ENCODE assay signal across 8 cellular contexts in the genomic region with DNA sequence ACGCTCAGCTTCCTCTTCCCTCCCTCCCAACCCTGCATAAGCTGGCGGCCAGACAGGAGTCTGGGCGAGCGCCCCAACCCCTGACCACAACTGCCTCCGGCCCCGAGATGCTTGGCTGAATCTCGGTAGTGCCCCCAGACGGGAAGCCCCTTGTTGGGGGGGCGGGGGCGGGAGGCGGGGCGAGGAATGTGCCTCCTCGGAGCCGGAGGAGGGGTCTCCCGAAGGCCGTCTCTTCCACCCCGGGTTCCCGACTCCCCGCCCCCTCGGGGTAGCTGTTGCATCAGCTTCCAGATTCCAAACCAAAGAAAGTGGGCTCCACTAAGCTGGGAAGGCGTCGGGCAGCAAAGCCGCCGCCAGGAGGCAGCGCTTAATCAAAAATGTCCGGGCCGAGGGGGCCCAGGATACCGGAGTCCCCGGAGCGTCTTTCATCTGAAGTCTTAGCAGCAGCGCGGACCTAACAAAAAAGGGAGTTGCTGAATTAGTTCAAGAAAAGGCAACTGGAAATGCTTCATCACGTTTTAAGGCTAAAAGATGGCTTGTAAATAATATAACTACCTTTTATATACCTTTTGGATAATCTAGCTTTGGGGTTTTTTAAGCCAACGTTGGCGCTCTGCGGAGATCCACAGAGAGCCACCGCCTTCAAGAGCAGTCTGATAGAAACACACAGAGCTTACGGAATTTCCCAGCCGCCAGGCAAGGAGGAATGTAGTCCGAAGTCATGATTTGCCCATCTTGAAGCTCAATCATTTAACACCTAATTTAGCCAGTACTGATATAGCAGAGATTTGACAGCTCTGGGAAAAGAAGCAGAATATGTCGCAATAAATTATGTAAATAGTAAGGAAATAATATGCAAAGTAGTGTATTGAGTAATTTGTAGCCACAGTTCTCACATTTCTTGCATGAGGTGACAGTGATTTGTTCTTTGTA. TPM values are rescaled to one million over a fixed set of nuclear protein-coding genes. Genes with fewer than 3 reads are reported as not detected.
DNase-seq lines count a peak whose midpoint lies in the region; ATAC-seq lines count a peak whose summit lies in the region.

No MANE protein-coding gene starts in this region.

- H3K9me2 ChIP-seq in Karpas-422 (replicated peaks; ENCODE audit: insufficient read depth, low read length): no peaks in the 10 kb centered on the region

- no peaks in the 10 kb centered on the region for H3K79me2 ChIP-seq in Karpas-422 (ENCODE audit: low read length)

- no peaks in the 10 kb centered on the region for H4K20me1 ChIP-seq in Karpas-422 (ENCODE audit: insufficient read depth, low read depth, low read length)

- no peaks in the 10 kb centered on the region for H3K36me3 ChIP-seq in Karpas-422 (ENCODE audit: insufficient read depth, low read length)

- intact Hi-C loops in left colon (cut with DNase I, micrococcal nuclease): loop anchor here in 1 of 2 donors (10.0 kb wide), 1 partner anchor 268 kb away; no protein-coding TSS in a partner anchor

- peak overlapping the region; percentile 44; the same call in 1 of the 2 replicates for H2AFZ ChIP-seq in Karpas-422 (ENCODE audit: low read length)

- ATAC-seq in GM19351 (IDR thresholded peaks at IDR 0.05; ENCODE audit: unreplicated experiment) (peak; percentile 54), left colon (peak; percentile 75)
- peak; percentile 88 to 89 for ATAC-seq in activated CD4-positive, CD25-positive, alpha-beta regulatory T cell treated with anti-CD3 and anti-CD28 coated beads, Interleukin-2, amount 50 U/mL, for 24 hours

- no peaks in the 10 kb centered on the region for H3K27me3 ChIP-seq in Karpas-422 (ENCODE audit: low read length)

- DNase-seq in CD1c-positive myeloid dendritic cell (ENCODE audit: extremely low spot score) (peak; percentile 78), Karpas-422 (peak; percentile 94), cerebellum (ENCODE audit: low spot score) (peak; percentile 59), left colon (peak; percentile 71 to 80), SK-N-DZ (ENCODE audit: low spot score) (no peak)
- DNase-seq in stimulated activated CD4-positive, alpha-beta T cell treated with anti-CD3 and anti-CD28 coated beads, Interleukin-2, amount 100 ng/mL, for 24 hours: peak; percentile 73 to 75

- H3K9me3 ChIP-seq in Karpas-422 (ENCODE audit: low read length): no peaks in the 10 kb centered on the region

- H3K4me1 ChIP-seq in Karpas-422 (ENCODE audit: low read length): peaks cover 24% of the 10 kb centered on the region

- H3K27ac ChIP-seq in Karpas-422 (ENCODE audit: low read length): no peak overlapping the region

- peak overlapping the region; percentile 81 for H3K4me2 ChIP-seq in Karpas-422 (ENCODE audit: low read depth, low read length, poor library complexity, severe bottlenecking)

- peak overlapping the region; percentile 55 for H3K9ac ChIP-seq in Karpas-422 (ENCODE audit: low read length)

- H3K4me3 ChIP-seq in Karpas-422 (ENCODE audit: low read length): peak overlapping the region; percentile 49

RNA-seq across cellular contexts. Expression of gene MRPL52, which starts 6.8 kb away (rescaled TPM):
- total RNA-seq in Karpas-422 (2014; rRNA removed; shearing (Covaris generic); ENCODE audit: low replicate concordance): 71.3 and 107 TPM in 2 replicates
- total RNA-seq in cerebellum (25.8 TPM), left colon (10 to 100 TPM; 64.5 to 81.0 TPM)
- 263 and 507 TPM in 2 replicates for polyA plus RNA-seq in SK-N-DZ (2014; cell fraction: cytosol; rRNA removed)
- polyA plus RNA-seq in SK-N-DZ (2014; cell fraction: nucleus; rRNA removed): 124 and 172 TPM in 2 replicates

RNA-seq across cellular contexts. Expression of gene SLC7A7, which starts 7.7 kb away (rescaled TPM):
- 1.9 and 3.5 TPM in 2 replicates for total RNA-seq in Karpas-422 (2014; rRNA removed; shearing (Covaris generic); ENCODE audit: low replicate concordance)
- total RNA-seq in cerebellum: 2.2 TPM
- total RNA-seq in left colon: 10 to 100 TPM in 1 of 2 donors, 1 to 10 TPM in 1; 8.4 to 17.4 TPM
- polyA plus RNA-seq in SK-N-DZ (2014; cell fraction: cytosol; rRNA removed): 0.48 and 2.2 TPM in 2 replicates
- polyA plus RNA-seq in SK-N-DZ (2014; cell fraction: nucleus; rRNA removed): 0.37 and 1.5 TPM in 2 replicates

RNA-seq across cellular contexts. Expression of gene MMP14, which starts 13.5 kb away (rescaled TPM):
- 0.72 and 1.9 TPM in 2 replicates for total RNA-seq in Karpas-422 (2014; rRNA removed; shearing (Covaris generic); ENCODE audit: low replicate concordance)
- total RNA-seq in cerebellum: 17.6 TPM
- total RNA-seq in left colon: 100 to 1,000 TPM in 1 of 2 donors, 10 to 100 TPM in 1; 83.0 to 101 TPM
- 3.1 and 4.2 TPM in 2 replicates for polyA plus RNA-seq in SK-N-DZ (2014; cell fraction: cytosol; rRNA removed)
- 1.7 and 3.4 TPM in 2 replicates for polyA plus RNA-seq in SK-N-DZ (2014; cell fraction: nucleus; rRNA removed)

RNA-seq across cellular contexts. Expression of gene LRP10, which starts 48.7 kb away (rescaled TPM):
- 34.3 and 43.1 TPM in 2 replicates for total RNA-seq in Karpas-422 (2014; rRNA removed; shearing (Covaris generic); ENCODE audit: low replicate concordance)
- total RNA-seq in cerebellum (7.8 TPM), left colon (100 to 1,000 TPM; 263 to 308 TPM)
- polyA plus RNA-seq in SK-N-DZ (2014; cell fraction: cytosol; rRNA removed): 2.2 and 2.5 TPM in 2 replicates
- polyA plus RNA-seq in SK-N-DZ (2014; cell fraction: nucleus; rRNA removed): 1.6 and 3.7 TPM in 2 replicates

RNA-seq across cellular contexts. Expression of gene OXA1L, which starts 56.4 kb away (rescaled TPM):
- 250 and 484 TPM in 2 replicates for total RNA-seq in Karpas-422 (2014; rRNA removed; shearing (Covaris generic); ENCODE audit: low replicate concordance)
- total RNA-seq in cerebellum (46.3 TPM), left colon (100 to 1,000 TPM in 1 of 2 donors, 10 to 100 TPM in 1; 81.7 to 125 TPM)
- polyA plus RNA-seq in SK-N-DZ (2014; cell fraction: cytosol; rRNA removed): 76.2 and 108 TPM in 2 replicates
- 100 and 131 TPM in 2 replicates for polyA plus RNA-seq in SK-N-DZ (2014; cell fraction: nucleus; rRNA removed)
